In genomic region chr11:106621479-106621878, GRCh38 we compare ENCODE assay signal across 18 cellular contexts.
"Had no signal": no experiment of that assay in that cellular context is flagged by ENCODE, and none has a peak within 500 bp of the region (broad histone marks: within the 10 kb centered on the region; RNA-seq: fewer than 3 reads in every experiment).

No MANE protein-coding gene starts in this region.

- H3K4me1 ChIP-seq: breast epithelium, lower lobe of right lung, tibial nerve had no signal

- H3K27me3 ChIP-seq: breast epithelium, tibial nerve had no signal

- H3K36me3 ChIP-seq: breast epithelium, lower lobe of right lung, tibial nerve had no signal

- H3K27ac ChIP-seq: breast epithelium, lower lobe of right lung, tibial nerve had no signal

- H3K4me3 ChIP-seq: breast epithelium, lower lobe of right lung, tibial nerve had no signal

- ATAC-seq: activated CD8-positive, alpha-beta T cell treated with anti-CD3 and anti-CD28 coated beads for 36 hours; esophagus mucosa; left lobe of liver; lower lobe of right lung; natural killer cell treated with Interleukin-12 subunit alpha and Interleukin-12 subunit beta and Interleukin-15 and Interleukin-18, amount 100 ng/mL, for 72 hours; right cardiac atrium had no signal

- H3K9me3 ChIP-seq: breast epithelium, lower lobe of right lung, tibial nerve had no signal

- DNase-seq: activated B cell treated with CpG ODN at 0.5 μM for 24 hours; activated CD4-positive, alpha-beta T cell treated with anti-CD3 and anti-CD28 coated beads, Interleukin-2, amount 50 U/mL, for 1 hour; activated CD8-positive, alpha-beta T cell treated with anti-CD3 and anti-CD28 coated beads for 36 hours; activated T-cell treated with anti-CD3 and anti-CD28 coated beads, Interleukin-2, amount 50 U/mL, for 48 hours; central memory CD4-positive, alpha-beta T cell; endodermal cell; foreskin melanocyte; kidney glomerular epithelial cell; lower lobe of right lung; mesenchymal stem cell; right cardiac atrium; stimulated activated CD4-positive, alpha-beta T cell treated with anti-CD3 and anti-CD28 coated beads, Interleukin-2, amount 100 ng/mL, for 48 hours; stimulated activated naive CD4-positive, alpha-beta T cell treated with Interleukin-2 at 50 U/mL for 16 hours had no signal
